In genomic region chr5:169067641-169068316, GRCh38 we compare ENCODE assay signal across 16 cellular contexts.
"Had no signal": no experiment of that assay in that cellular context is flagged by ENCODE, and none has a peak within 500 bp of the region (broad histone marks: within the 10 kb centered on the region; RNA-seq: fewer than 3 reads in every experiment).

No MANE protein-coding gene starts in this region.

- H3K27ac ChIP-seq: ovary had no signal

- H3K9me3 Mint-ChIP-seq: activated naive CD4-positive, alpha-beta T cell treated with anti-CD3 and anti-CD28 coated beads for 36 hours; activated naive CD8-positive, alpha-beta T cell treated with anti-CD3 and anti-CD28 coated beads, Interleukin-2, amount 50 U/mL, for 24 hours; activated T-helper 2 cell treated with anti-CD3 and anti-CD28 coated beads, Interferon-gamma antibody, Interleukin-2, Interleukin-4, amounts not matched to agents 10 μg/mL and 5 μg/mL and 100 μg/mL, durations not matched to agents 14 hours and 24 hours and 36 hours had no signal

- DNase-seq: activated CD4-positive, alpha-beta T cell treated with anti-CD3 and anti-CD28 coated beads, Interleukin-2, amount 50 U/mL, for 1 hour; activated naive CD4-positive, alpha-beta T cell treated with anti-CD3 and anti-CD28 coated beads for 36 hours; activated naive CD8-positive, alpha-beta T cell treated with anti-CD3 and anti-CD28 coated beads, Interleukin-2, amount 50 U/mL, for 24 hours; activated T-cell treated with anti-CD3 and anti-CD28 coated beads for 4 hours; cortex of kidney; effector CD8-positive, alpha-beta T cell; esophagus squamous epithelium; foreskin fibroblast; midbrain; ovary; sigmoid colon; stimulated activated CD4-positive, alpha-beta T cell treated with anti-CD3 and anti-CD28 coated beads, Interleukin-12 subunit alpha, Interleukin-12 subunit beta, amount 100 ng/mL, for 4 hours; stimulated activated CD4-positive, alpha-beta T cell treated with anti-CD3 and anti-CD28 coated beads, Interleukin-2, amount 100 ng/mL, for 24 hours had no signal

- ATAC-seq: activated naive CD8-positive, alpha-beta T cell treated with anti-CD3 and anti-CD28 coated beads, Interleukin-2, amount 50 U/mL, for 24 hours had no signal

- H3K4me3 ChIP-seq: esophagus squamous epithelium, lung, ovary, sigmoid colon, thoracic aorta had no signal

- H3K9me3 ChIP-seq: esophagus squamous epithelium, ovary, sigmoid colon, thoracic aorta had no signal

- H3K36me3 ChIP-seq: esophagus squamous epithelium, ovary, sigmoid colon, thoracic aorta had no signal

- H3K4me1 Mint-ChIP-seq: activated naive CD8-positive, alpha-beta T cell treated with anti-CD3 and anti-CD28 coated beads, Interleukin-2, amount 50 U/mL, for 24 hours had no signal

- H3K27me3 ChIP-seq: ovary, sigmoid colon had no signal

- H3K4me3 Mint-ChIP-seq: activated naive CD4-positive, alpha-beta T cell treated with anti-CD3 and anti-CD28 coated beads for 36 hours; activated naive CD8-positive, alpha-beta T cell treated with anti-CD3 and anti-CD28 coated beads, Interleukin-2, amount 50 U/mL, for 24 hours had no signal
